ENCODE assay signal across 11 cellular contexts in the genomic region with DNA sequence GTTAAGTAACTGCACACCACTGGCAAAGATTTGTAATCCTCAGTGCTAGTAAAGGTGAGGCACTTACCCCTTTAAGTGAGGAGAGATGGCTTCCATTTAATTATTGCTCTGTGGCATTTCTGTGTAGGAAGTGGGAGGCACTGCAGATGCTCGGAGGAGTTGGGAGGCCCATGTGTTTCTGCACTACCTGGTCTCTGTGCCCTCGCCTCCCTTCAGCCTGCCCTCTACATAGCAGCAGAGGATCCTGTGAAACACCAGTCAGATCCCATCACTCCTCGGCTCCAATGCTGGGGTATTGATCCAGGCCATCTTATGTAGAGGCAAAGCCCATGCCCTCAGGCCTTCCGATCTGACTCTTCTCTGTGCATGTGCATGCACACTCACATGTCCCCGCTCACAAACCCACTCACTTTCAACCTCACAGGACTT.
A peak's percentile ranks its signal among the peaks of the same experiment; 100 is the strongest.
DNase-seq lines count a peak whose midpoint lies in the region; ATAC-seq, FAIRE-seq and TF ChIP-seq lines count a peak whose summit lies in the region.
"Had no signal": no experiment of that assay in that cellular context is flagged by ENCODE, and none has a peak within 500 bp of the region (broad histone marks: within the 10 kb centered on the region; RNA-seq: fewer than 3 reads in every experiment).

No MANE protein-coding gene starts in this region.

- H3K27ac Mint-ChIP-seq in CD4-positive, alpha-beta T cell: peak overlapping the region; percentile 93
- H3K27ac Mint-ChIP-seq in activated CD8-positive, alpha-beta T cell treated with anti-CD3 and anti-CD28 coated beads, Interleukin-2, amount 10 ng/mL, durations not matched to agents 7 days and 5 days: peak overlapping the region; percentile 96

- no peaks in the 10 kb centered on the region for H4K20me1 ChIP-seq in keratinocyte (ENCODE audit: control insufficient read depth, extremely low read depth, insufficient read depth, low read length)

- H3K36me3 Mint-ChIP-seq in CD4-positive, alpha-beta T cell (ENCODE audit: low read depth): no peaks in the 10 kb centered on the region
- H3K36me3 Mint-ChIP-seq in activated CD8-positive, alpha-beta T cell treated with anti-CD3 and anti-CD28 coated beads, Interleukin-2, amount 10 ng/mL, durations not matched to agents 7 days and 5 days (ENCODE audit: low read depth): no peaks in the 10 kb centered on the region

- FAIRE-seq in keratinocyte (lab: Jason Lieb, UNC): peak; percentile 46

- TF ChIP-seq CTCF in CD4-positive, alpha-beta T cell (IDR thresholded peaks at IDR 0.05): no peak
- no peak for TF ChIP-seq CTCF in keratinocyte (optimal IDR thresholded peaks at IDR 0.05 in 1 of 3, IDR thresholded peaks at IDR 0.05 in 1 of 3, conservative IDR thresholded peaks at IDR 0.05 in 1 of 3; ENCODE audit: extremely low read depth in 1 of 3, insufficient read depth in 2 of 3, low read length in 3 of 3)

- H3K9me3 ChIP-seq in CD4-positive, alpha-beta T cell (ENCODE audit: control insufficient read depth, low read length): no peaks in the 10 kb centered on the region
- H3K9me3 ChIP-seq in keratinocyte (ENCODE audit: control insufficient read depth, low read depth, low read length): no peaks in the 10 kb centered on the region
- H3K9me3 ChIP-seq: SJSA1 had no signal

- peak overlapping the region; percentile 85 for H3K4me2 ChIP-seq in keratinocyte (ENCODE audit: control insufficient read depth, extremely low read depth, insufficient read depth, low read depth, low read length)

- DNase-seq in CD4-positive, alpha-beta T cell: peak in 1 of 10 experiments; percentile 5
- DNase-seq in activated CD8-positive, alpha-beta T cell treated with anti-CD3 and anti-CD28 coated beads, Interleukin-2, amount 10 ng/mL, durations not matched to agents 7 days and 5 days: peak; percentile 54
- DNase-seq in keratinocyte (ENCODE audit: low read depth, low spot score) (no peak), NCI-H1092 (lab: John Stamatoyannopoulos, UW) (no peak), DMS79 treated with DMSO at 0.1 percent for 48 hours (lab: John Stamatoyannopoulos, UW) (no peak), NCI-H226 (no peak)
- DNase-seq: Calu3, NCI-H1417 had no signal

- no peaks in the 10 kb centered on the region for H3K9me3 Mint-ChIP-seq in CD4-positive, alpha-beta T cell
- no peaks in the 10 kb centered on the region for H3K9me3 Mint-ChIP-seq in activated CD8-positive, alpha-beta T cell treated with anti-CD3 and anti-CD28 coated beads, Interleukin-2, amount 10 ng/mL, durations not matched to agents 7 days and 5 days (ENCODE audit: insufficient read depth)

- no peaks in the 10 kb centered on the region for H3K9me1 ChIP-seq in keratinocyte (ENCODE audit: control insufficient read depth, extremely low read depth, insufficient read depth, low read length)

- ATAC-seq in CD4-positive, alpha-beta T cell (ENCODE audit: poor library complexity): peak; percentile 76
- ATAC-seq in HG02981 (IDR thresholded peaks at IDR 0.05; ENCODE audit: unreplicated experiment) (peak; percentile 37), GM18505 (IDR thresholded peaks at IDR 0.05; ENCODE audit: unreplicated experiment) (no peak)
- ATAC-seq in activated CD8-positive, alpha-beta T cell treated with anti-CD3 and anti-CD28 coated beads, Interleukin-2, amount 10 ng/mL, durations not matched to agents 7 days and 5 days: peak; percentile 86

- no peaks in the 10 kb centered on the region for H3K36me3 ChIP-seq in keratinocyte (ENCODE audit: control insufficient read depth in 2 of 2, extremely low read depth in 1 of 2, insufficient read depth in 2 of 2, low read length in 2 of 2)
- H3K36me3 ChIP-seq: SJSA1 had no signal

- peaks cover 34% of the 10 kb centered on the region for H3K4me1 Mint-ChIP-seq in CD4-positive, alpha-beta T cell (ENCODE audit: low read depth)
- H3K4me1 Mint-ChIP-seq in activated CD8-positive, alpha-beta T cell treated with anti-CD3 and anti-CD28 coated beads, Interleukin-2, amount 10 ng/mL, durations not matched to agents 7 days and 5 days (ENCODE audit: low read depth): peaks cover 51% of the 10 kb centered on the region

- H3K4me3 ChIP-seq in keratinocyte (ENCODE audit: control insufficient read depth in 2 of 3, extremely low read depth in 1 of 3, insufficient read depth in 2 of 3, low read depth in 1 of 3, low read length in 3 of 3): peak overlapping the region in 2 of 3 experiments; percentile 47 to 62
- H3K4me3 ChIP-seq: SJSA1 had no signal

- TF ChIP-seq POLR2A in GM18505 (IDR thresholded peaks at IDR 0.05; ENCODE audit: borderline replicate concordance, extremely low read depth, insufficient read depth, insufficient read length): no peak

- dilution Hi-C loops in keratinocyte (cut with MboI; ENCODE audit: extremely low pct_ligation_motif_present, low sequenced_read_pairs): no loop called here

- peak overlapping the region; percentile 60 for H3K9ac ChIP-seq in keratinocyte (ENCODE audit: control insufficient read depth, extremely low read depth, insufficient read depth, low read length)

- CTCF ChIA-PET in CD4-positive, alpha-beta T cell (lab: Charles Lee): no interaction called here
- CTCF ChIA-PET in activated CD8-positive, alpha-beta T cell treated with anti-CD3 and anti-CD28 coated beads, Interleukin-2, amount 10 ng/mL, durations not matched to agents 7 days and 5 days (lab: Charles Lee): no interaction called here

- POLR2A ChIA-PET in CD4-positive, alpha-beta T cell (lab: Charles Lee): no interaction called here
- POLR2A ChIA-PET in activated CD8-positive, alpha-beta T cell treated with anti-CD3 and anti-CD28 coated beads, Interleukin-2, amount 10 ng/mL, durations not matched to agents 7 days and 5 days (lab: Charles Lee): no interaction called here

- peak overlapping the region; percentile 24 for H2AFZ ChIP-seq in keratinocyte (ENCODE audit: control insufficient read depth, low read length)

- peaks cover 9% of the 10 kb centered on the region for H3K79me2 ChIP-seq in keratinocyte (ENCODE audit: control insufficient read depth, insufficient read depth, low read length)

- no peaks in the 10 kb centered on the region for H3K27me3 Mint-ChIP-seq in CD4-positive, alpha-beta T cell
- no peaks in the 10 kb centered on the region for H3K27me3 Mint-ChIP-seq in activated CD8-positive, alpha-beta T cell treated with anti-CD3 and anti-CD28 coated beads, Interleukin-2, amount 10 ng/mL, durations not matched to agents 7 days and 5 days (ENCODE audit: low read depth)

- no peak overlapping the region for H3K27ac ChIP-seq in CD4-positive, alpha-beta T cell (ENCODE audit: low read depth, low read length)
- peak overlapping the region; percentile 47 for H3K27ac ChIP-seq in keratinocyte (ENCODE audit: control insufficient read depth, insufficient read depth, low read length)
- H3K27ac ChIP-seq: SJSA1 had no signal

- peak overlapping the region; percentile 89 for H3K4me3 Mint-ChIP-seq in CD4-positive, alpha-beta T cell
- peak overlapping the region; percentile 80 for H3K4me3 Mint-ChIP-seq in activated CD8-positive, alpha-beta T cell treated with anti-CD3 and anti-CD28 coated beads, Interleukin-2, amount 10 ng/mL, durations not matched to agents 7 days and 5 days

- H3K27me3 ChIP-seq in CD4-positive, alpha-beta T cell (ENCODE audit: control insufficient read depth, insufficient read depth, low read length): no peaks in the 10 kb centered on the region
- H3K27me3 ChIP-seq in keratinocyte (ENCODE audit: control insufficient read depth, extremely low read depth, insufficient read depth, low read length): no peaks in the 10 kb centered on the region
- H3K27me3 ChIP-seq: SJSA1 had no signal

- intact Hi-C loops in CD4-positive, alpha-beta T cell (cut with DNase I, micrococcal nuclease): loop anchor here (5.0 to 10.0 kb wide), 3 partner anchors 40 to 67 kb away; a partner anchor contains a TSS

- peaks cover 48% of the 10 kb centered on the region for H3K4me1 ChIP-seq in keratinocyte (ENCODE audit: control insufficient read depth, extremely low read depth, insufficient read depth, low read length)
